In genomic region chr10:4107328-4107851, GRCh38 we compare ENCODE assay signal across 15 cellular contexts.
"Had no signal": no experiment of that assay in that cellular context is flagged by ENCODE, and none has a peak within 500 bp of the region (broad histone marks: within the 10 kb centered on the region; RNA-seq: fewer than 3 reads in every experiment).

No MANE protein-coding gene starts in this region.

- ATAC-seq: left colon; stimulated activated effector memory CD8-positive, alpha-beta T cell treated with anti-CD3 and anti-CD28 coated beads, Interleukin-12 subunit alpha, Interleukin-12 subunit beta, amount 100 ng/mL, for 72 hours; T-helper 17 cell had no signal

- DNase-seq: activated CD4-positive, alpha-beta memory T cell treated with anti-CD3 and anti-CD28 coated beads for 36 hours; activated CD4-positive, CD25-positive, alpha-beta regulatory T cell treated with anti-CD3 and anti-CD28 coated beads, Interleukin-2, amount 50 U/mL, for 72 hours; activated gamma-delta T cell; activated naive CD8-positive, alpha-beta T cell treated with anti-CD3 and anti-CD28 coated beads for 36 hours; activated T-cell treated with anti-CD3 and anti-CD28 coated beads, Interleukin-2, amount 50 U/mL, for 48 hours; anterior cingulate cortex; dorsolateral prefrontal cortex; glutamatergic neuron; left colon; naive B cell; retina; small intestine; T-helper 17 cell; tibial artery had no signal

- H3K27ac Mint-ChIP-seq: activated CD4-positive, alpha-beta memory T cell treated with anti-CD3 and anti-CD28 coated beads for 36 hours; activated naive CD8-positive, alpha-beta T cell treated with anti-CD3 and anti-CD28 coated beads for 36 hours; naive B cell; stimulated activated effector memory CD8-positive, alpha-beta T cell treated with anti-CD3 and anti-CD28 coated beads, Interleukin-12 subunit alpha, Interleukin-12 subunit beta, amount 100 ng/mL, for 72 hours; T-helper 17 cell had no signal

- H3K4me3 Mint-ChIP-seq: activated CD4-positive, alpha-beta memory T cell treated with anti-CD3 and anti-CD28 coated beads for 36 hours; activated naive CD8-positive, alpha-beta T cell treated with anti-CD3 and anti-CD28 coated beads for 36 hours; stimulated activated effector memory CD8-positive, alpha-beta T cell treated with anti-CD3 and anti-CD28 coated beads, Interleukin-12 subunit alpha, Interleukin-12 subunit beta, amount 100 ng/mL, for 72 hours; T-helper 17 cell had no signal

- H3K36me3 Mint-ChIP-seq: activated CD4-positive, alpha-beta memory T cell treated with anti-CD3 and anti-CD28 coated beads for 36 hours; activated naive CD8-positive, alpha-beta T cell treated with anti-CD3 and anti-CD28 coated beads for 36 hours; naive B cell; stimulated activated effector memory CD8-positive, alpha-beta T cell treated with anti-CD3 and anti-CD28 coated beads, Interleukin-12 subunit alpha, Interleukin-12 subunit beta, amount 100 ng/mL, for 72 hours had no signal

- H3K9me3 Mint-ChIP-seq: activated CD4-positive, alpha-beta memory T cell treated with anti-CD3 and anti-CD28 coated beads for 36 hours; activated naive CD8-positive, alpha-beta T cell treated with anti-CD3 and anti-CD28 coated beads for 36 hours; stimulated activated effector memory CD8-positive, alpha-beta T cell treated with anti-CD3 and anti-CD28 coated beads, Interleukin-12 subunit alpha, Interleukin-12 subunit beta, amount 100 ng/mL, for 72 hours had no signal

- H3K27me3 Mint-ChIP-seq: naive B cell, T-helper 17 cell had no signal
